Comparison of ENCODE assay signal across 2 cellular contexts in the genomic region with DNA sequence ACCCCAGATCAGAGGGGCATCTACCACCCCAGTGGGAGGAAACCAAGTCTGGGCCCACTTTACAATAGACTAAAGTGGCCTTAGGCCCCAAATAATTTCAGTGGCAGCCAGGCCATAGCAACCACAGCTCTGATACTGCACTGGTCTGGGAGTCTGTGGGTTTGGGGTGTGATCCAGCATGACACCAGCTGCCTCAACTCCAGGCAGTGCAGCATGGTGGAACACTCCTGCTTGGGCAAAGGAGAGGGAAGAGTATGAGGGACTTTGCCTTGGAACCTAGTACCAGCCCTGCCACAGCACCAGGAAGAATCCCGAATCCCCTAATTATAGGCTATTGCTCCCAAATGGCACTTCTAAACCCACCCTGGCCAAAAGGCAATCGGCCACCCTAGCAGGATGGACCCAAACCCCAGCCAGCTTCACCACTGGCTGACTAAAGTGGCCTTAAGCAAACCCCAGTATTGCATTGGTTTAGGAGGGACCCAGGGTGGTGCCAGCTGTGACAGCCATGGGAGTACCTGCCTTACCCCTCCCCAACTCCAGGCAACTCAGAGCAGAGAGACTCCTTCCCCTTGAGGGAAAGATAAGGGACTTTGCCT.
TF ChIP-seq lines count a peak whose summit lies in the region.

No MANE protein-coding gene starts in this region.

TF ChIP-seq in GM23338, 12 proteins besides CTCF, POLR2A, EP300 and RAD21:
- TF ChIP-seq, protein P1, sequence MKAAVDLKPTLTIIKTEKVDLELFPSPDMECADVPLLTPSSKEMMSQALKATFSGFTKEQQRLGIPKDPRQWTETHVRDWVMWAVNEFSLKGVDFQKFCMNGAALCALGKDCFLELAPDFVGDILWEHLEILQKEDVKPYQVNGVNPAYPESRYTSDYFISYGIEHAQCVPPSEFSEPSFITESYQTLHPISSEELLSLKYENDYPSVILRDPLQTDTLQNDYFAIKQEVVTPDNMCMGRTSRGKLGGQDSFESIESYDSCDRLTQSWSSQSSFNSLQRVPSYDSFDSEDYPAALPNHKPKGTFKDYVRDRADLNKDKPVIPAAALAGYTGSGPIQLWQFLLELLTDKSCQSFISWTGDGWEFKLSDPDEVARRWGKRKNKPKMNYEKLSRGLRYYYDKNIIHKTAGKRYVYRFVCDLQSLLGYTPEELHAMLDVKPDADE (IDR thresholded peaks at IDR 0.05) = no peak
- TF ChIP-seq ZNF114 (CRISPR knock-in tag; IDR thresholded peaks at IDR 0.05) (no peak), NANOG (IDR thresholded peaks at IDR 0.05; ENCODE audit: borderline replicate concordance) (no peak), ZNF462 (CRISPR knock-in tag; IDR thresholded peaks at IDR 0.05) (no peak), REST (IDR thresholded peaks at IDR 0.05; ENCODE audit: unreplicated experiment) (no peak), CREB1 (CRISPR knock-in tag; IDR thresholded peaks at IDR 0.05; ENCODE audit: low read depth) (no peak), EZH2 (IDR thresholded peaks at IDR 0.05; ENCODE audit: low read depth, unreplicated experiment) (no peak), ZNF331 (CRISPR knock-in tag; IDR thresholded peaks at IDR 0.05; ENCODE audit: low read depth) (no peak)

TF ChIP-seq in K562, 482 proteins besides CTCF, POLR2A, EP300 and RAD21:
- TF ChIP-seq ELF4 (CRISPR knock-in tag; IDR thresholded peaks at IDR 0.05) (no peak), HDGF (IDR thresholded peaks at IDR 0.05) (no peak), ZBTB33 (CRISPR knock-in tag; IDR thresholded peaks at IDR 0.05) (peak; percentile 60), NFXL1 (CRISPR knock-in tag; IDR thresholded peaks at IDR 0.05) (no peak), POLR2AphosphoS2 (IDR thresholded peaks at IDR 0.05; ENCODE audit: low read length) (no peak), ZNF311 (CRISPR knock-in tag; IDR thresholded peaks at IDR 0.05) (no peak), NFIX (CRISPR knock-in tag; IDR thresholded peaks at IDR 0.05; ENCODE audit: low read depth) (no peak), FOXP1 (CRISPR knock-in tag; IDR thresholded peaks at IDR 0.05) (no peak), KLF1 (tag; IDR thresholded peaks at IDR 0.05) (no peak), RFX5 (IDR thresholded peaks at IDR 0.05; ENCODE audit: low read depth, low read length) (no peak), SETDB1 (IDR thresholded peaks at IDR 0.05; ENCODE audit: low read length) (no peak), RBM15 (IDR thresholded peaks at IDR 0.05; ENCODE audit: insufficient read depth, low read length) (no peak), WHSC1 (IDR thresholded peaks at IDR 0.05; ENCODE audit: low read length) (no peak), HMBOX1 (IDR thresholded peaks at IDR 0.05) (no peak), NUFIP1 (IDR thresholded peaks at IDR 0.05; ENCODE audit: partially characterized antibody) (no peak), ATF6 (CRISPR knock-in tag; IDR thresholded peaks at IDR 0.05) (no peak), CREB1 (IDR thresholded peaks at IDR 0.05) (0 out of 2 replicates have a peak, but pooled peaks have one; percentile 14), CREB1 (CRISPR knock-in tag; IDR thresholded peaks at IDR 0.05) (no peak), HLTF (IDR thresholded peaks at IDR 0.05) (no peak), HNRNPH1 (optimal IDR thresholded peaks at IDR 0.05; ENCODE audit: low read depth, low read length) (no peak)
- TF ChIP-seq, protein P2, sequence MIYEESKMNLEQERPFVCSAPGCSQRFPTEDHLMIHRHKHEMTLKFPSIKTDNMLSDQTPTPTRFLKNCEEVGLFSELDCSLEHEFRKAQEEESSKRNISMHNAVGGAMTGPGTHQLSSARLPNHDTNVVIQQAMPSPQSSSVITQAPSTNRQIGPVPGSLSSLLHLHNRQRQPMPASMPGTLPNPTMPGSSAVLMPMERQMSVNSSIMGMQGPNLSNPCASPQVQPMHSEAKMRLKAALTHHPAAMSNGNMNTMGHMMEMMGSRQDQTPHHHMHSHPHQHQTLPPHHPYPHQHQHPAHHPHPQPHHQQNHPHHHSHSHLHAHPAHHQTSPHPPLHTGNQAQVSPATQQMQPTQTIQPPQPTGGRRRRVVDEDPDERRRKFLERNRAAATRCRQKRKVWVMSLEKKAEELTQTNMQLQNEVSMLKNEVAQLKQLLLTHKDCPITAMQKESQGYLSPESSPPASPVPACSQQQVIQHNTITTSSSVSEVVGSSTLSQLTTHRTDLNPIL (CRISPR knock-in tag; IDR thresholded peaks at IDR 0.05) = no peak
- TF ChIP-seq, protein P3, sequence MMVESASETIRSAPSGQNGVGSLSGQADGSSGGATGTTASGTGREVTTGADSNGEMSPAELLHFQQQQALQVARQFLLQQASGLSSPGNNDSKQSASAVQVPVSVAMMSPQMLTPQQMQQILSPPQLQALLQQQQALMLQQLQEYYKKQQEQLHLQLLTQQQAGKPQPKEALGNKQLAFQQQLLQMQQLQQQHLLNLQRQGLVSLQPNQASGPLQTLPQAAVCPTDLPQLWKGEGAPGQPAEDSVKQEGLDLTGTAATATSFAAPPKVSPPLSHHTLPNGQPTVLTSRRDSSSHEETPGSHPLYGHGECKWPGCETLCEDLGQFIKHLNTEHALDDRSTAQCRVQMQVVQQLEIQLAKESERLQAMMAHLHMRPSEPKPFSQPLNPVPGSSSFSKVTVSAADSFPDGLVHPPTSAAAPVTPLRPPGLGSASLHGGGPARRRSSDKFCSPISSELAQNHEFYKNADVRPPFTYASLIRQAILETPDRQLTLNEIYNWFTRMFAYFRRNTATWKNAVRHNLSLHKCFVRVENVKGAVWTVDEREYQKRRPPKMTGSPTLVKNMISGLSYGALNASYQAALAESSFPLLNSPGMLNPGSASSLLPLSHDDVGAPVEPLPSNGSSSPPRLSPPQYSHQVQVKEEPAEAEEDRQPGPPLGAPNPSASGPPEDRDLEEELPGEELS (CRISPR knock-in tag; IDR thresholded peaks at IDR 0.05; ENCODE audit: borderline replicate concordance) = 0 out of 2 replicates have a peak, but pooled peaks have one; percentile 73
- TF ChIP-seq, protein P4, sequence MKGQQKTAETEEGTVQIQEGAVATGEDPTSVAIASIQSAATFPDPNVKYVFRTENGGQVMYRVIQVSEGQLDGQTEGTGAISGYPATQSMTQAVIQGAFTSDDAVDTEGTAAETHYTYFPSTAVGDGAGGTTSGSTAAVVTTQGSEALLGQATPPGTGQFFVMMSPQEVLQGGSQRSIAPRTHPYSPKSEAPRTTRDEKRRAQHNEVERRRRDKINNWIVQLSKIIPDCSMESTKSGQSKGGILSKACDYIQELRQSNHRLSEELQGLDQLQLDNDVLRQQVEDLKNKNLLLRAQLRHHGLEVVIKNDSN (CRISPR knock-in tag; IDR thresholded peaks at IDR 0.05) = no peak
- TF ChIP-seq, protein P5, sequence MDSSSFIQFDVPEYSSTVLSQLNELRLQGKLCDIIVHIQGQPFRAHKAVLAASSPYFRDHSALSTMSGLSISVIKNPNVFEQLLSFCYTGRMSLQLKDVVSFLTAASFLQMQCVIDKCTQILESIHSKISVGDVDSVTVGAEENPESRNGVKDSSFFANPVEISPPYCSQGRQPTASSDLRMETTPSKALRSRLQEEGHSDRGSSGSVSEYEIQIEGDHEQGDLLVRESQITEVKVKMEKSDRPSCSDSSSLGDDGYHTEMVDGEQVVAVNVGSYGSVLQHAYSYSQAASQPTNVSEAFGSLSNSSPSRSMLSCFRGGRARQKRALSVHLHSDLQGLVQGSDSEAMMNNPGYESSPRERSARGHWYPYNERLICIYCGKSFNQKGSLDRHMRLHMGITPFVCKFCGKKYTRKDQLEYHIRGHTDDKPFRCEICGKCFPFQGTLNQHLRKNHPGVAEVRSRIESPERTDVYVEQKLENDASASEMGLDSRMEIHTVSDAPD (CRISPR knock-in tag; IDR thresholded peaks at IDR 0.05) = no peak
